ENCODE assay signal across 16 cellular contexts in the genomic region with DNA sequence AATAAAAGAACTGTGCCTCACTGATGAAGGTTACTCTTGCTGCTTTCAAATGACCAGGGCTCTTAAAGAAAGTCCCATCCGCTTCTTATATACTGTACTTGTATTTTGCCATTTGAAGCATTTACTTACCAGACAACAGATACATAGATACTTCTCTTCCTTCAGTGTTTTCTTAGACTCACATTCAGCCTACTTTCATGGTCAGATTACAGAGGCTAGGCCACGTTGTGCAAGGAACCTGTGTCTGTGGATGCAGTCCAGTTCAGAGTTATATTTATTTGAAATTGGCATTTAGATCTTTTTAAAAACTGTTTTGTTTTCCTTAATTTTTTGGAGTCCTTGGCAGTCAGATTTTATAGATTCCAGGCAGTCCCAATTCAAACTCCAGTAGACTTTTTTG. TPM values are rescaled to one million over a fixed set of nuclear protein-coding genes. Genes with fewer than 3 reads are reported as not detected.
DNase-seq lines count a peak whose midpoint lies in the region; ATAC-seq and TF ChIP-seq lines count a peak whose summit lies in the region.
"Had no signal": no experiment of that assay in that cellular context is flagged by ENCODE, and none has a peak within 500 bp of the region (broad histone marks: within the 10 kb centered on the region; RNA-seq: fewer than 3 reads in every experiment).

No MANE protein-coding gene starts in this region.

- no peak for ATAC-seq in activated naive CD8-positive, alpha-beta T cell treated with anti-CD3 and anti-CD28 coated beads, Interleukin-2, amount 50 U/mL, for 24 hours
- ATAC-seq in naive thymus-derived CD4-positive, alpha-beta T cell = no peak

- H3K4me1 ChIP-seq in naive thymus-derived CD4-positive, alpha-beta T cell (ENCODE audit: control insufficient read depth in 2 of 2, insufficient read depth in 2 of 2, low read length in 2 of 2) = peaks cover 43 to 47% of the 10 kb centered on the region in 2 donors
- H3K4me1 ChIP-seq in tibial artery = peaks cover 0 to 76% (median 36%) of the 10 kb centered on the region in 4 donors

- no peaks in the 10 kb centered on the region for H3K9me3 Mint-ChIP-seq in activated naive CD8-positive, alpha-beta T cell (ENCODE audit: low read depth)
- no peaks in the 10 kb centered on the region for H3K9me3 Mint-ChIP-seq in activated naive CD8-positive, alpha-beta T cell treated with anti-CD3 and anti-CD28 coated beads, Interleukin-2, amount 50 U/mL, for 24 hours
- H3K9me3 Mint-ChIP-seq in activated naive CD8-positive, alpha-beta T cell treated with anti-CD3 and anti-CD28 coated beads for 36 hours = peaks cover 8% of the 10 kb centered on the region
- H3K9me3 Mint-ChIP-seq in naive thymus-derived CD4-positive, alpha-beta T cell = peaks cover 0 to 7% (median 0%) of the 10 kb centered on the region in 11 donors

- no peak for TF ChIP-seq CTCF in tibial artery (IDR thresholded peaks at IDR 0.05)
- TF ChIP-seq CTCF in GM10266 (IDR thresholded peaks at IDR 0.05; ENCODE audit: control insufficient read depth, insufficient read depth, low read depth, missing control alignments) = no peak

- CTCF ChIA-PET in naive thymus-derived CD4-positive, alpha-beta T cell (lab: Charles Lee) = interaction anchor here (0.7 to 1.0 kb wide), 2 partner anchors 97 to 240 kb away, joined by 3 to 4 read pairs; no protein-coding TSS in a partner anchor

- no peak overlapping the region for H3K4me3 ChIP-seq in naive thymus-derived CD4-positive, alpha-beta T cell (ENCODE audit: low read length)
- no peak overlapping the region for H3K4me3 ChIP-seq in tibial artery
- H3K4me3 ChIP-seq: HAP-1, MG63 had no signal

- no peak overlapping the region for H3K4me3 Mint-ChIP-seq in activated naive CD8-positive, alpha-beta T cell
- H3K4me3 Mint-ChIP-seq in activated naive CD8-positive, alpha-beta T cell treated with anti-CD3 and anti-CD28 coated beads, Interleukin-2, amount 50 U/mL, for 24 hours = no peak overlapping the region
- H3K4me3 Mint-ChIP-seq in activated naive CD8-positive, alpha-beta T cell treated with anti-CD3 and anti-CD28 coated beads for 36 hours = no peak overlapping the region
- peak overlapping the region in 7 of 10 donors; percentile 0 to 63 (median 12) for H3K4me3 Mint-ChIP-seq in naive thymus-derived CD4-positive, alpha-beta T cell

- peak overlapping the region; percentile 50 for H3K27ac Mint-ChIP-seq in activated naive CD8-positive, alpha-beta T cell
- H3K27ac Mint-ChIP-seq in activated naive CD8-positive, alpha-beta T cell treated with anti-CD3 and anti-CD28 coated beads, Interleukin-2, amount 50 U/mL, for 24 hours = no peak overlapping the region
- peak overlapping the region; percentile 6 for H3K27ac Mint-ChIP-seq in activated naive CD8-positive, alpha-beta T cell treated with anti-CD3 and anti-CD28 coated beads for 36 hours
- peak overlapping the region in 8 of 9 donors; percentile 1 to 89 (median 52) for H3K27ac Mint-ChIP-seq in naive thymus-derived CD4-positive, alpha-beta T cell

- peaks cover 14% of the 10 kb centered on the region for H3K36me3 Mint-ChIP-seq in activated naive CD8-positive, alpha-beta T cell
- peaks cover 37% of the 10 kb centered on the region for H3K36me3 Mint-ChIP-seq in activated naive CD8-positive, alpha-beta T cell treated with anti-CD3 and anti-CD28 coated beads, Interleukin-2, amount 50 U/mL, for 24 hours (ENCODE audit: low read depth)
- H3K36me3 Mint-ChIP-seq in activated naive CD8-positive, alpha-beta T cell treated with anti-CD3 and anti-CD28 coated beads for 36 hours = peaks cover 58% of the 10 kb centered on the region
- H3K36me3 Mint-ChIP-seq in naive thymus-derived CD4-positive, alpha-beta T cell = peaks cover 0 to 53% (median 42%) of the 10 kb centered on the region in 5 donors

- no peaks in the 10 kb centered on the region for H3K27me3 Mint-ChIP-seq in activated naive CD8-positive, alpha-beta T cell
- no peaks in the 10 kb centered on the region for H3K27me3 Mint-ChIP-seq in activated naive CD8-positive, alpha-beta T cell treated with anti-CD3 and anti-CD28 coated beads, Interleukin-2, amount 50 U/mL, for 24 hours
- H3K27me3 Mint-ChIP-seq in activated naive CD8-positive, alpha-beta T cell treated with anti-CD3 and anti-CD28 coated beads for 36 hours = no peaks in the 10 kb centered on the region
- no peaks in the 10 kb centered on the region for H3K27me3 Mint-ChIP-seq in naive thymus-derived CD4-positive, alpha-beta T cell

- H3K27ac ChIP-seq in naive thymus-derived CD4-positive, alpha-beta T cell (ENCODE audit: low read depth, low read length) = peak overlapping the region; percentile 31
- peak overlapping the region; percentile 39 to 50 for H3K27ac ChIP-seq in tibial artery

- peaks cover 0 to 16% (median 0%) of the 10 kb centered on the region in 3 experiments for H3K36me3 ChIP-seq in naive thymus-derived CD4-positive, alpha-beta T cell (ENCODE audit: control insufficient read depth in 2 of 3, insufficient read depth in 3 of 3, low read length in 3 of 3)
- H3K36me3 ChIP-seq in tibial artery = peaks cover 16 to 19% (median 16%) of the 10 kb centered on the region in 3 donors

- POLR2A ChIA-PET in naive thymus-derived CD4-positive, alpha-beta T cell (lab: Charles Lee) = interaction anchor here (0.8 to 1.0 kb wide), 2 partner anchors 15 to 16 kb away, joined by 4 read pairs; no protein-coding TSS in a partner anchor

- intact Hi-C loops in naive thymus-derived CD4-positive, alpha-beta T cell (cut with micrococcal nuclease) = loop anchor here in 1 of 2 donors (10.0 kb wide), 1 partner anchor 1056 kb away; no protein-coding TSS in a partner anchor
- intact Hi-C loops in tibial artery (cut with DNase I; ENCODE audit: low total_unique reads) = no loop called here

- DNase-seq in activated naive CD8-positive, alpha-beta T cell treated with anti-CD3 and anti-CD28 coated beads, Interleukin-2, amount 50 U/mL, for 24 hours = no peak
- DNase-seq in activated naive CD8-positive, alpha-beta T cell treated with anti-CD3 and anti-CD28 coated beads for 36 hours = no peak
- DNase-seq in naive thymus-derived CD4-positive, alpha-beta T cell = no peak
- no peak for DNase-seq in tibial artery
- DNase-seq in GM10266 (ENCODE audit: extremely low spot score) = no peak
- no peak for DNase-seq in NCI-H526 (lab: John Stamatoyannopoulos, UW)
- DNase-seq in stimulated activated CD8-positive, alpha-beta memory T cell treated with anti-CD3 and anti-CD28 coated beads, Interleukin-4, amount 100 ng/mL, for 48 hours = no peak
- DNase-seq: C1 segment of cervical spinal cord, DMS53, MG63, NCI-H1092 treated with DMSO at 0.1 percent for 48 hours, NCI-H2081 treated with DMSO at 0.1 percent for 48 hours, NCI-H510A treated with DMSO at 0.1 percent for 48 hours had no signal

- no peaks in the 10 kb centered on the region for H3K9me3 ChIP-seq in naive thymus-derived CD4-positive, alpha-beta T cell (ENCODE audit: control insufficient read depth in 2 of 3, low read length in 3 of 3)
- no peaks in the 10 kb centered on the region for H3K9me3 ChIP-seq in tibial artery
- H3K9me3 ChIP-seq: HAP-1, MG63 had no signal

- H3K4me1 Mint-ChIP-seq in activated naive CD8-positive, alpha-beta T cell (ENCODE audit: low read depth) = peaks cover 76% of the 10 kb centered on the region
- peaks cover 61% of the 10 kb centered on the region for H3K4me1 Mint-ChIP-seq in activated naive CD8-positive, alpha-beta T cell treated with anti-CD3 and anti-CD28 coated beads, Interleukin-2, amount 50 U/mL, for 24 hours
- peaks cover 62% of the 10 kb centered on the region for H3K4me1 Mint-ChIP-seq in activated naive CD8-positive, alpha-beta T cell treated with anti-CD3 and anti-CD28 coated beads for 36 hours
- H3K4me1 Mint-ChIP-seq in naive thymus-derived CD4-positive, alpha-beta T cell = peaks cover 53 to 85% (median 78%) of the 10 kb centered on the region in 7 donors

- H3K27me3 ChIP-seq in naive thymus-derived CD4-positive, alpha-beta T cell (ENCODE audit: control insufficient read depth in 2 of 2, insufficient read depth in 2 of 2, low read length in 2 of 2) = no peaks in the 10 kb centered on the region
- H3K27me3 ChIP-seq in tibial artery = no peaks in the 10 kb centered on the region
- H3K27me3 ChIP-seq: MG63 had no signal

RNA-seq across cellular contexts. Expression of gene CHURC1, which starts 6.2 kb away (rescaled TPM):
- total RNA-seq in activated naive CD8-positive, alpha-beta T cell treated with anti-CD3 and anti-CD28 coated beads for 36 hours = 10 to 100 TPM; 49.8 to 59.2 TPM
- total RNA-seq in naive thymus-derived CD4-positive, alpha-beta T cell = 100 to 1,000 TPM in 2 of 5 experiments, 10 to 100 TPM in 3; 71.9 to 117 (median 80.7) TPM
- 100 to 1,000 TPM; 177 to 204 TPM for polyA plus RNA-seq in naive thymus-derived CD4-positive, alpha-beta T cell

RNA-seq across cellular contexts. Expression of gene GPX2, which starts 22.1 kb away (rescaled TPM):
- total RNA-seq in activated naive CD8-positive, alpha-beta T cell treated with anti-CD3 and anti-CD28 coated beads for 36 hours = not detected
- not detected for total RNA-seq in naive thymus-derived CD4-positive, alpha-beta T cell
- polyA plus RNA-seq in naive thymus-derived CD4-positive, alpha-beta T cell = not detected
- total RNA-seq: A673 had no signal

RNA-seq across cellular contexts. Expression of gene SPTB, which starts 40.8 kb away (rescaled TPM):
- total RNA-seq in activated naive CD8-positive, alpha-beta T cell treated with anti-CD3 and anti-CD28 coated beads for 36 hours = under 1 TPM; 0.31 to 0.32 TPM
- under 1 TPM in 3 of 5 experiments, not detected in 2; 0.05 to 0.12 (median 0.05) TPM for total RNA-seq in naive thymus-derived CD4-positive, alpha-beta T cell
- polyA plus RNA-seq in naive thymus-derived CD4-positive, alpha-beta T cell = not detected

RNA-seq across cellular contexts. Expression of gene RAB15, which starts 51.7 kb away (rescaled TPM):
- total RNA-seq in activated naive CD8-positive, alpha-beta T cell treated with anti-CD3 and anti-CD28 coated beads for 36 hours = 1 to 10 TPM; 3.4 TPM
- 1 to 10 TPM; 4.9 to 7.1 (median 5.9) TPM for total RNA-seq in naive thymus-derived CD4-positive, alpha-beta T cell
- polyA plus RNA-seq in naive thymus-derived CD4-positive, alpha-beta T cell = 10 to 100 TPM in 1 of 2 donors, 1 to 10 TPM in 1; 4.7 to 11.1 TPM

Comparison
In these comparisons a context has a peak if more than half of its experiments do, and no peak if none do; other contexts are left out.
1. H3K4me3 Mint-ChIP-seq: peak in naive thymus-derived CD4-positive, alpha-beta T cell (7 of 10); none in activated naive CD8-positive, alpha-beta T cell (single experiment), activated naive CD8-positive, alpha-beta T cell treated with anti-CD3 and anti-CD28 coated beads, Interleukin-2, amount 50 U/mL, for 24 hours (single experiment) and activated naive CD8-positive, alpha-beta T cell treated with anti-CD3 and anti-CD28 coated beads for 36 hours (single experiment).